ENCODE assay signal across 22 cellular contexts in the genomic region with DNA sequence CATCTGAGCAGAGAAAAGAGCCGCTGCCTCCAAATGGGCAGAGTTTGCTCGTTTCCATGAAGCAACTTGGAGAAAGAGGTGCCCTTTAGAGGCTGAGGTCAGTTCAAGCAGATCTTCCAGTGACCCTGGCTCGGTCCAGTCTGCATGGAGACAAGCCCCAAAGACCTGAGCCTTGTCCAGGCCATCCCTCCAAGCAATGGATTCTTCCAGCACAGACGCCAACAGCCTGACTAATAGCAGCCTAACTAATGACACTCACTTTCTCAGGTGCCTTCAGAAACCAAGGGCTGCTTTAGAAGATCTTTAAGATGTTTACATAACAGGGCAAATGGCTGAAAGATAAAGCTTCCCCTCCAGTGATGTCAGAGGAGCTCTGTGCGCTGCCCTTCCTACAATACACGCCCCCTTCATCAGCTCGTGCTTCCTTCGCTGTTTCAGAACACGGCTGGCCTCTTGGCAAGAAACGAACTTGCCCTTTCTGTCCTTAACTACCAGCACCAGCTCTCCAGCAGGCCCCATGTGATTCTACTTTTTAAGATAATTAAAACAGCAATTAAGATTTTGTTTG.
DNase-seq lines count a peak whose midpoint lies in the region; ATAC-seq, FAIRE-seq and TF ChIP-seq lines count a peak whose summit lies in the region.
"Had no signal": no experiment of that assay in that cellular context is flagged by ENCODE, and none has a peak within 500 bp of the region (broad histone marks: within the 10 kb centered on the region; RNA-seq: fewer than 3 reads in every experiment).

No MANE protein-coding gene starts in this region.

- H3K27me3 ChIP-seq in ovary: no peaks in the 10 kb centered on the region

- intact Hi-C loops in ovary (cut with DNase I): no loop called here

- no peak for FAIRE-seq in HTR-8/SVneo (lab: Jason Lieb, UNC)
- FAIRE-seq: frontal cortex had no signal

- TF ChIP-seq POLR2A in ovary (IDR thresholded peaks at IDR 0.05): no peak

- no peak for ATAC-seq in GM19324 (IDR thresholded peaks at IDR 0.05; ENCODE audit: low FRiP score, unreplicated experiment)
- ATAC-seq: activated T-cell treated with anti-CD3 and anti-CD28 coated beads, Interleukin-2, amount 50 U/mL, for 72 hours; CD8-positive, alpha-beta T cell had no signal

- no peaks in the 10 kb centered on the region for H3K4me1 ChIP-seq in ovary (ENCODE audit: insufficient read depth)
- H3K4me1 ChIP-seq: HAP-1 had no signal

- DNase-seq in Ammon's horn (ENCODE audit: low spot score) (peak; percentile 38), NCI-H2227 treated with DMSO at 0.1 percent for 48 hours (lab: John Stamatoyannopoulos, UW) (peak; percentile 25), fibroblast of the aortic adventitia (ENCODE audit: low read depth) (peak; percentile 23), ovary (peak in 4 of 5 donors; percentile 37 to 61 (median 48)), germinal center (ENCODE audit: low spot score) (no peak), HTR-8/SVneo (ENCODE audit: insufficient read length, low spot score) (no peak)
- DNase-seq in stimulated activated CD4-positive, alpha-beta T cell treated with anti-CD3 and anti-CD28 coated beads, Interleukin-2, amount 100 ng/mL, for 48 hours: no peak
- DNase-seq: activated CD4-positive, alpha-beta memory T cell treated with anti-CD3 and anti-CD28 coated beads for 36 hours; activated naive CD8-positive, alpha-beta T cell treated with anti-CD3 and anti-CD28 coated beads, Interleukin-2, amount 10 ng/mL, durations not matched to agents 7 days and 5 days; activated T-cell treated with anti-CD3 and anti-CD28 coated beads, Interleukin-2, amount 50 U/mL, for 72 hours; CD8-positive, alpha-beta T cell; DND-41; endodermal cell; naive B cell; NCI-H1092 treated with DMSO at 0.1 percent for 48 hours; stimulated activated CD4-positive, alpha-beta T cell treated with anti-CD3 and anti-CD28 coated beads, Interleukin-15, amount 100 ng/mL, for 24 hours had no signal

- peak overlapping the region in 1 of 2 donors; percentile 50 for H3K27ac ChIP-seq in ovary
- H3K27ac ChIP-seq: KMS-11, VCaP had no signal

- H3K9me3 ChIP-seq in ovary: no peaks in the 10 kb centered on the region
- H3K9me3 ChIP-seq: HAP-1 had no signal

- H3K36me3 ChIP-seq in ovary: no peaks in the 10 kb centered on the region
- H3K36me3 ChIP-seq: HAP-1 had no signal

- TF ChIP-seq CTCF in fibroblast of the aortic adventitia (IDR thresholded peaks at IDR 0.05; ENCODE audit: insufficient read depth, low read length) (no peak), ovary (IDR thresholded peaks at IDR 0.05) (no peak)

- WGBS in ovary, 3 donors: 36 to 52% (median 45%) methylated on average over 10 of the region's 10 CpGs

- TF ChIP-seq EP300 in ovary (IDR thresholded peaks at IDR 0.05): no peak

- H3K4me3 ChIP-seq in fibroblast of the aortic adventitia (ENCODE audit: low read depth, low read length) (no peak overlapping the region), ovary (no peak overlapping the region)
- H3K4me3 ChIP-seq: HAP-1, lung had no signal

Comparison
In these comparisons a context has a peak if more than half of its experiments do, and no peak if none do; other contexts are left out.
1. DNase-seq: peak in Ammon's horn (single experiment), NCI-H2227 treated with DMSO at 0.1 percent for 48 hours (single experiment), fibroblast of the aortic adventitia (single experiment) and ovary (4 of 5); none in germinal center (single experiment), stimulated activated CD4-positive, alpha-beta T cell treated with anti-CD3 and anti-CD28 coated beads, Interleukin-2, amount 100 ng/mL, for 48 hours (0 of 2) and HTR-8/SVneo (single experiment).